ENCODE assay signal across 12 cellular contexts in the genomic region with DNA sequence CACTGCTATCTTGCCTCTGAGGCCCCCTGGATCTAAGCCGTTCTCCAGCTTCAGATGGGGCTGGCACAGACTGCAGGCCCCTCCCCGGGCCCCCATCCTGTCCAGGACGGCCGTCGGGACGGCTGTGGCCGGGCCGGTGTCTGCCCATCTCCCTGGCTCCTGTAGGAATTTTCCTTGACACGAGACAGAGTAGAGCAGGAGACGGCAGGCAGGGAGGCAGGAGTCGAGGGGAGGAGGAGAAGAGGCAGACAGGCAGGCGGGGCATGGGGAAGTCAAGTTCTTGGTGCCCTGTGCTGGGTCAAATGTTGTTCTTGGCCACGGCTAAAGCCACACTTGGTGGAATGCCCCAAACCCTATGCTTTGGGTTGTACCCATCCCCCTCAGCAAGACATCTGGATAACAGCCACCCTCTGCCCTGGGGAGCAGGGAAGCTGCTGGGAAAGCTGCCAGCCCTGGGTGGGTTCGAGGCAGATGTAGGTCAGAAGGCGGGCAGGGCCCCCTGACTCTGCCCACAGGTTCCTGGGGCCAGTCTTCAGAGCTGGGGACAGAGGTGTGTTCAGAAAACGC. TPM values are rescaled to one million over a fixed set of nuclear protein-coding genes. Genes with fewer than 3 reads are reported as not detected.
DNase-seq lines count a peak whose midpoint lies in the region; ATAC-seq and TF ChIP-seq lines count a peak whose summit lies in the region.
"Had no signal": no experiment of that assay in that cellular context is flagged by ENCODE, and none has a peak within 500 bp of the region (broad histone marks: within the 10 kb centered on the region; RNA-seq: fewer than 3 reads in every experiment).

No MANE protein-coding gene starts in this region.

- no peak overlapping the region for H3K4me3 Mint-ChIP-seq in activated naive CD4-positive, alpha-beta T cell treated with anti-CD3 and anti-CD28 coated beads, Interleukin-2, amount 10 ng/mL, durations not matched to agents 7 days and 5 days
- H3K4me3 Mint-ChIP-seq in activated T-cell treated with anti-CD3 and anti-CD28 coated beads, Interleukin-2, amount 50 U/mL, for 72 hours = no peak overlapping the region
- H3K4me3 Mint-ChIP-seq: activated naive CD8-positive, alpha-beta T cell had no signal

- H3K9ac ChIP-seq in HCT116 (ENCODE audit: low read length) (peak overlapping the region; percentile 53), smooth muscle cell (ENCODE audit: low read depth) (no peak overlapping the region)

- peaks cover 18% of the 10 kb centered on the region for H3K4me1 Mint-ChIP-seq in activated naive CD4-positive, alpha-beta T cell treated with anti-CD3 and anti-CD28 coated beads, Interleukin-2, amount 10 ng/mL, durations not matched to agents 7 days and 5 days
- H3K4me1 Mint-ChIP-seq in activated T-cell treated with anti-CD3 and anti-CD28 coated beads, Interleukin-2, amount 50 U/mL, for 72 hours (ENCODE audit: low read depth) = peaks cover 4% of the 10 kb centered on the region

- no peaks in the 10 kb centered on the region for H3K27me3 ChIP-seq in HCT116 (ENCODE audit: insufficient read depth, low read length)
- no peaks in the 10 kb centered on the region for H3K27me3 ChIP-seq in ascending aorta
- no peaks in the 10 kb centered on the region for H3K27me3 ChIP-seq in smooth muscle cell (ENCODE audit: low read depth)

- H4K20me1 ChIP-seq in HCT116 (ENCODE audit: insufficient read depth) (no peaks in the 10 kb centered on the region), smooth muscle cell (ENCODE audit: low read depth) (no peaks in the 10 kb centered on the region)

- no peaks in the 10 kb centered on the region for H3K36me3 Mint-ChIP-seq in activated naive CD4-positive, alpha-beta T cell treated with anti-CD3 and anti-CD28 coated beads, Interleukin-2, amount 10 ng/mL, durations not matched to agents 7 days and 5 days
- no peaks in the 10 kb centered on the region for H3K36me3 Mint-ChIP-seq in activated T-cell treated with anti-CD3 and anti-CD28 coated beads, Interleukin-2, amount 50 U/mL, for 72 hours (ENCODE audit: insufficient read depth in 2 of 2)
- H3K36me3 Mint-ChIP-seq: activated naive CD8-positive, alpha-beta T cell had no signal

- peaks cover 45 to 59% of the 10 kb centered on the region in 2 experiments for H3K4me1 ChIP-seq in HCT116 (ENCODE audit: control insufficient read depth in 1 of 2, insufficient read depth in 2 of 2, low read length in 2 of 2)
- peaks cover 20 to 41% of the 10 kb centered on the region in 2 donors for H3K4me1 ChIP-seq in ascending aorta
- peaks cover 16% of the 10 kb centered on the region for H3K4me1 ChIP-seq in smooth muscle cell (ENCODE audit: low read depth)

- H3K9me3 ChIP-seq in HCT116 (ENCODE audit: control insufficient read depth in 1 of 2, insufficient read depth in 1 of 2, low read depth in 1 of 2, low read length in 2 of 2) (no peaks in the 10 kb centered on the region), ascending aorta (no peaks in the 10 kb centered on the region), smooth muscle cell (replicated peaks; ENCODE audit: low read depth) (no peaks in the 10 kb centered on the region)

- POLR2A ChIA-PET in HCT116 (lab: Charles Lee) = no interaction called here

- peak overlapping the region; percentile 33 for H2AFZ ChIP-seq in HCT116 (ENCODE audit: low read depth, low read length, poor library complexity, severe bottlenecking)
- no peak overlapping the region for H2AFZ ChIP-seq in smooth muscle cell (ENCODE audit: low read depth)

- no peaks in the 10 kb centered on the region for H3K79me2 ChIP-seq in HCT116 (ENCODE audit: insufficient read depth, low read length)
- no peaks in the 10 kb centered on the region for H3K79me2 ChIP-seq in smooth muscle cell (ENCODE audit: low read depth)

- peaks cover 88% of the 10 kb centered on the region for H3K27me3 Mint-ChIP-seq in activated naive CD4-positive, alpha-beta T cell treated with anti-CD3 and anti-CD28 coated beads, Interleukin-2, amount 10 ng/mL, durations not matched to agents 7 days and 5 days
- H3K27me3 Mint-ChIP-seq in activated T-cell treated with anti-CD3 and anti-CD28 coated beads, Interleukin-2, amount 50 U/mL, for 72 hours (ENCODE audit: low read depth) = peaks cover 36% of the 10 kb centered on the region

- H3K4me2 ChIP-seq in HCT116 (ENCODE audit: low read length) = peak overlapping the region; percentile 92
- peak overlapping the region; percentile 54 for H3K4me2 ChIP-seq in smooth muscle cell

- WGBS in smooth muscle cell (ENCODE audit: low lambda C conversion rate) = 47% methylated on average over 16 of the region's 16 CpGs

- TF ChIP-seq RAD21 in HCT116 (IDR thresholded peaks at IDR 0.05; ENCODE audit: low read depth) = no peak

- no peak overlapping the region for H3K27ac Mint-ChIP-seq in activated naive CD4-positive, alpha-beta T cell treated with anti-CD3 and anti-CD28 coated beads, Interleukin-2, amount 10 ng/mL, durations not matched to agents 7 days and 5 days
- H3K27ac Mint-ChIP-seq in activated T-cell treated with anti-CD3 and anti-CD28 coated beads, Interleukin-2, amount 50 U/mL, for 72 hours = no peak overlapping the region
- H3K27ac Mint-ChIP-seq: activated naive CD8-positive, alpha-beta T cell had no signal

- TF ChIP-seq CTCF in HCT116 (IDR thresholded peaks at IDR 0.05 in 2 of 3, conservative IDR thresholded peaks at IDR 0.05 in 1 of 3; ENCODE audit: borderline replicate concordance in 1 of 3, insufficient read depth in 1 of 3, low read depth in 2 of 3, low read length in 2 of 3) = no peak
- TF ChIP-seq CTCF in ascending aorta (IDR thresholded peaks at IDR 0.05) = no peak
- no peak for TF ChIP-seq CTCF in smooth muscle cell (IDR thresholded peaks at IDR 0.05; ENCODE audit: borderline replicate concordance, insufficient read depth, poor library complexity, severe bottlenecking)

- intact Hi-C loops in HCT116 (cut with micrococcal nuclease) = loop anchor here (2.0 kb wide), 1 partner anchor 15 kb away; no protein-coding TSS in a partner anchor
- intact Hi-C loops in ascending aorta (cut with DNase I) = loop anchor here (10.0 kb wide), 1 partner anchor 277 kb away; no protein-coding TSS in a partner anchor

- H3K4me3 ChIP-seq in HCT116 (replicated peaks in 1 of 2; ENCODE audit: low read depth in 1 of 2, low read length in 2 of 2) = peak overlapping the region in 1 of 2 experiments; percentile 56; a peak in 1 of 4 replicates
- peak overlapping the region; percentile 42 to 93 for H3K4me3 ChIP-seq in ascending aorta
- H3K4me3 ChIP-seq in smooth muscle cell = no peak overlapping the region
- H3K4me3 ChIP-seq: K562 had no signal

- H3K36me3 ChIP-seq in HCT116 (ENCODE audit: control insufficient read depth in 1 of 2, insufficient read depth in 2 of 2, low read length in 2 of 2) = no peaks in the 10 kb centered on the region
- no peaks in the 10 kb centered on the region for H3K36me3 ChIP-seq in ascending aorta
- no peaks in the 10 kb centered on the region for H3K36me3 ChIP-seq in smooth muscle cell (ENCODE audit: low read depth)

- RAD21 ChIA-PET in HCT116 (lab: Charles Lee; ENCODE audit: low non-redundant PET in 1 of 2, low total read pairs in 2 of 2, uncharacterized antibody in 2 of 2, unreplicated experiment in 2 of 2) = interaction anchor here in 1 of 2 experiments (1.2 kb wide), 1 partner anchor 14 kb away, joined by 4 read pairs; no protein-coding TSS in a partner anchor

- no TSS peak for BruUV-seq in HCT116 (replicated peaks; lab: Mats Ljungman, UMichigan)

- H3K9me3 Mint-ChIP-seq in activated naive CD4-positive, alpha-beta T cell treated with anti-CD3 and anti-CD28 coated beads, Interleukin-2, amount 10 ng/mL, durations not matched to agents 7 days and 5 days = no peaks in the 10 kb centered on the region
- H3K9me3 Mint-ChIP-seq in activated T-cell treated with anti-CD3 and anti-CD28 coated beads, Interleukin-2, amount 50 U/mL, for 72 hours = no peaks in the 10 kb centered on the region

- ATAC-seq in HCT116 = no peak
- ATAC-seq in activated CD4-positive, CD25-positive, alpha-beta regulatory T cell treated with anti-CD3 and anti-CD28 coated beads, Interleukin-2, amount 50 U/mL, for 24 hours = no peak
- no peak for ATAC-seq in activated T-cell treated with anti-CD3 and anti-CD28 coated beads, Interleukin-2, amount 50 U/mL, for 72 hours (replicated peaks in 1 of 2)

- no peaks in the 10 kb centered on the region for H3F3A ChIP-seq in smooth muscle cell (ENCODE audit: low read depth)

- DNase-seq in HCT116 (ENCODE audit: low read depth, low spot score) (no peak), ascending aorta (ENCODE audit: low spot score in 2 of 2) (peak in 1 of 2 donors; percentile 83), islet precursor cell (peak; percentile 56), smooth muscle cell (lab: John Stamatoyannopoulos, UW; ENCODE audit: unreplicated experiment) (no peak), Ammon's horn (ENCODE audit: low spot score) (no peak)
- no peak for DNase-seq in activated naive CD4-positive, alpha-beta T cell treated with anti-CD3 and anti-CD28 coated beads, Interleukin-2, amount 10 ng/mL, durations not matched to agents 7 days and 5 days
- DNase-seq in activated T-cell treated with anti-CD3 and anti-CD28 coated beads, Interleukin-2, amount 50 U/mL, for 72 hours = no peak
- DNase-seq: activated CD4-positive, CD25-positive, alpha-beta regulatory T cell; DMS79 treated with DMSO at 0.1 percent for 48 hours had no signal

- TF ChIP-seq POLR2A in HCT116 (IDR thresholded peaks at IDR 0.05; ENCODE audit: borderline replicate concordance, extremely low read depth, insufficient read depth, insufficient read length) = no peak

- H3K27ac ChIP-seq in HCT116 (ENCODE audit: low read depth, low read length) (peak overlapping the region; percentile 40; the same call in 1 of the 2 replicates), ascending aorta (peak overlapping the region; percentile 86 to 89), smooth muscle cell (ENCODE audit: low read depth) (no peak overlapping the region)

- no peaks in the 10 kb centered on the region for H3K9me2 ChIP-seq in HCT116 (ENCODE audit: insufficient read depth)

- CTCF ChIA-PET in HCT116 (lab: Charles Lee) = interaction anchor here (0.9 to 5.0 kb wide), 12 partner anchors 8 to 365 kb away, joined by 3 to 44 read pairs (median 4); a partner anchor contains a TSS
- CTCF ChIA-PET in activated naive CD4-positive, alpha-beta T cell treated with anti-CD3 and anti-CD28 coated beads, Interleukin-2, amount 10 ng/mL, durations not matched to agents 7 days and 5 days (lab: Charles Lee) = interaction anchor here (0.9 kb wide), 1 partner anchor 18 kb away, joined by 3 read pairs; no protein-coding TSS in a partner anchor

RNA-seq across cellular contexts. Expression of a gene that starts 4.0 kb away (rescaled TPM):
- 4.0 TPM for total RNA-seq in HCT116 (2021; ENCODE audit: unreplicated experiment)
- 3.5 and 3.7 TPM in 2 replicates for polyA plus RNA-seq in HCT116 (2012)
- 435 TPM for total RNA-seq in ascending aorta
- 5.1 and 5.7 TPM in 2 replicates for total RNA-seq in smooth muscle cell
- polyA plus RNA-seq in smooth muscle cell = 9.4 and 10.0 TPM in 2 replicates
- under 1 TPM; 0.31 to 0.88 TPM for total RNA-seq in activated T-cell treated with anti-CD3 and anti-CD28 coated beads, Interleukin-2, amount 50 U/mL, for 72 hours
- polyA plus RNA-seq: K562 had no signal

RNA-seq across cellular contexts. Expression of a gene that starts 18.4 kb away (rescaled TPM):
- 97.1 TPM for total RNA-seq in HCT116 (2021; ENCODE audit: unreplicated experiment)
- 85.2 and 106 TPM in 2 replicates for polyA plus RNA-seq in HCT116 (2012)
- 67.2 TPM for total RNA-seq in ascending aorta
- total RNA-seq in smooth muscle cell = 41.9 and 42.1 TPM in 2 replicates
- polyA plus RNA-seq in smooth muscle cell = 36.5 and 38.3 TPM in 2 replicates
- total RNA-seq in activated T-cell treated with anti-CD3 and anti-CD28 coated beads, Interleukin-2, amount 50 U/mL, for 72 hours = 10 to 100 TPM; 52.9 to 58.1 TPM

RNA-seq across cellular contexts. Expression of a gene that starts 46.6 kb away (rescaled TPM):
- total RNA-seq in HCT116 (2021; ENCODE audit: unreplicated experiment) (54.2 TPM), ascending aorta (13.2 TPM), smooth muscle cell (3.8 and 7.8 TPM in 2 replicates)
- 21.4 and 21.8 TPM in 2 replicates for polyA plus RNA-seq in HCT116 (2012)
- 9.6 and 11.2 TPM in 2 replicates for polyA plus RNA-seq in smooth muscle cell
- total RNA-seq in activated T-cell treated with anti-CD3 and anti-CD28 coated beads, Interleukin-2, amount 50 U/mL, for 72 hours = 10 to 100 TPM; 51.4 to 53.0 TPM

RNA-seq across cellular contexts. Expression of a gene that starts 48.3 kb away (rescaled TPM):
- total RNA-seq in HCT116 (2021; ENCODE audit: unreplicated experiment) = 389 TPM
- polyA plus RNA-seq in HCT116 (2012) = 454 and 562 TPM in 2 replicates
- 365 TPM for total RNA-seq in ascending aorta
- total RNA-seq in smooth muscle cell = 55.7 and 66.5 TPM in 2 replicates
- polyA plus RNA-seq in smooth muscle cell = 110 and 151 TPM in 2 replicates
- total RNA-seq in activated T-cell treated with anti-CD3 and anti-CD28 coated beads, Interleukin-2, amount 50 U/mL, for 72 hours = 10 to 100 TPM; 23.1 to 28.2 TPM

Comparison
In these comparisons a context has a peak if more than half of its experiments do, and no peak if none do; other contexts are left out.
1. RNA of a gene that starts 4.0 kb away (total RNA-seq): 435 TPM in ascending aorta (single experiment); 5.1 to 5.7 TPM in smooth muscle cell, 4.0 TPM in HCT116 (single experiment) and 0.31 to 0.88 TPM in activated T-cell treated with anti-CD3 and anti-CD28 coated beads, Interleukin-2, amount 50 U/mL, for 72 hours; every median in the first group is over 10 times any median in the second.